ENCODE assay signal across 20 cellular contexts in genomic region chr1:8357329-8358101, GRCh38. TPM values are rescaled to one million over a fixed set of nuclear protein-coding genes. Genes with fewer than 3 reads are reported as not detected.
DNase-seq lines count a peak whose midpoint lies in the region; ATAC-seq and TF ChIP-seq lines count a peak whose summit lies in the region.
"Had no signal": no experiment of that assay in that cellular context is flagged by ENCODE, and none has a peak within 500 bp of the region (broad histone marks: within the 10 kb centered on the region; RNA-seq: fewer than 3 reads in every experiment).

No MANE protein-coding gene starts in this region.

- BruUV-seq in A673 (replicated peaks; lab: Mats Ljungman, UMichigan) (no TSS peak), PC-3 (replicated peaks; lab: Mats Ljungman, UMichigan) (no TSS peak)

- H3K9me2 ChIP-seq in PC-3 (replicated peaks; ENCODE audit: low read length) = no peaks in the 10 kb centered on the region

- peak overlapping the region; percentile 28 for H3K27ac ChIP-seq in A673 (ENCODE audit: low read depth, low read length, poor library complexity, severe bottlenecking)
- H3K27ac ChIP-seq in esophagus muscularis mucosa (replicated peaks in 1 of 4) = peak overlapping the region; percentile 62 to 93 (median 68)
- no peak overlapping the region for H3K27ac ChIP-seq in PC-3 (ENCODE audit: low read length)
- H3K27ac ChIP-seq in aorta (ENCODE audit: low read depth in 1 of 2, low read length in 2 of 2) = no peak overlapping the region
- H3K27ac ChIP-seq in foreskin keratinocyte = no peak overlapping the region
- H3K27ac ChIP-seq: brain microvascular endothelial cell, parathyroid adenoma had no signal

- no peaks in the 10 kb centered on the region for H3K9me3 Mint-ChIP-seq in progenitor cell of endocrine pancreas (ENCODE audit: low read depth)
- H3K9me3 Mint-ChIP-seq: activated B cell treated with CpG ODN at 0.5 μM for 24 hours had no signal

- H3K36me3 Mint-ChIP-seq in T-helper 17 cell (ENCODE audit: low read depth) (peaks cover 3% of the 10 kb centered on the region), progenitor cell of endocrine pancreas (ENCODE audit: insufficient read depth) (peaks cover 29% of the 10 kb centered on the region)

- intact Hi-C loops in A673 (cut with micrococcal nuclease; ENCODE audit: unreplicated experiment) = loop anchor here (10.0 kb wide), 1 partner anchor 497 kb away; no protein-coding TSS in a partner anchor
- intact Hi-C loops in esophagus muscularis mucosa (cut with DNase I) = no loop called here
- intact Hi-C loops in PC-3 (cut with micrococcal nuclease) = no loop called here
- intact Hi-C loops in aorta (cut with DNase I) = no loop called here

- H3K4me2 ChIP-seq in PC-3 (ENCODE audit: low read length) = no peak overlapping the region

- no peak overlapping the region for H2AFZ ChIP-seq in PC-3 (ENCODE audit: low read length)
- H2AFZ ChIP-seq: parathyroid adenoma had no signal

- H3K27me3 Mint-ChIP-seq in T-helper 17 cell (no peaks in the 10 kb centered on the region), progenitor cell of endocrine pancreas (no peaks in the 10 kb centered on the region)
- H3K27me3 Mint-ChIP-seq: activated B cell treated with CpG ODN at 0.5 μM for 24 hours; CD8-positive, alpha-beta memory T cell had no signal

- no peak for TF ChIP-seq EP300 in esophagus muscularis mucosa (IDR thresholded peaks at IDR 0.05)

- peaks cover 91% of the 10 kb centered on the region for H3K36me3 ChIP-seq in A673 (ENCODE audit: insufficient read depth, low read length, poor library complexity, severe bottlenecking)
- peaks cover 78 to 96% (median 94%) of the 10 kb centered on the region in 4 donors for H3K36me3 ChIP-seq in esophagus muscularis mucosa
- H3K36me3 ChIP-seq in PC-3 (ENCODE audit: low read depth, low read length) = peaks cover 12% of the 10 kb centered on the region
- peaks cover 33% of the 10 kb centered on the region for H3K36me3 ChIP-seq in HAP-1 (replicated peaks)
- H3K36me3 ChIP-seq in aorta (ENCODE audit: control insufficient read depth in 1 of 2, insufficient read depth in 2 of 2, low read length in 1 of 2) = peaks cover 0 to 22% of the 10 kb centered on the region in 2 donors

- no peak for TF ChIP-seq POLR2A in esophagus muscularis mucosa (IDR thresholded peaks at IDR 0.05; ENCODE audit: low read depth)

- in situ Hi-C loops in HAP-1 (cut with MboI; ENCODE audit: low sequenced_read_pairs) = no loop called here

- H3K9me3 ChIP-seq in A673 (ENCODE audit: low read depth, low read length, poor library complexity, severe bottlenecking) (no peaks in the 10 kb centered on the region), T-helper 17 cell (ENCODE audit: control insufficient read depth, low read length, poor library complexity, severe bottlenecking) (no peaks in the 10 kb centered on the region), esophagus muscularis mucosa (no peaks in the 10 kb centered on the region), PC-3 (ENCODE audit: low read length) (no peaks in the 10 kb centered on the region), HAP-1 (no peaks in the 10 kb centered on the region), aorta (ENCODE audit: control insufficient read depth, low read length) (no peaks in the 10 kb centered on the region)
- H3K9me3 ChIP-seq: Peyer's patch had no signal

- no peak for ATAC-seq in T-helper 17 cell
- no peak for ATAC-seq in PC-3
- ATAC-seq in aorta (ENCODE audit: low FRiP score) = no peak
- no peak for ATAC-seq in foreskin keratinocyte
- ATAC-seq: left colon had no signal

- WGBS in esophagus muscularis mucosa = 57% methylated on average over 6 of the region's 14 CpGs
- WGBS in aorta, 2 donors = 65 to 68% methylated on average over 14 of the region's 14 CpGs

- no peaks in the 10 kb centered on the region for H4K20me1 ChIP-seq in PC-3 (ENCODE audit: low read length)

- CTCF ChIA-PET in A673 (lab: Charles Lee) = no interaction called here
- CTCF ChIA-PET in PC-3 (lab: Charles Lee) = no interaction called here

- no peak overlapping the region for H3K4me3 ChIP-seq in A673 (ENCODE audit: low read depth, low read length, poor library complexity, severe bottlenecking)
- no peak overlapping the region for H3K4me3 ChIP-seq in esophagus muscularis mucosa
- H3K4me3 ChIP-seq in PC-3 (ENCODE audit: low read length) = no peak overlapping the region
- no peak overlapping the region for H3K4me3 ChIP-seq in HAP-1
- no peak overlapping the region for H3K4me3 ChIP-seq in aorta (ENCODE audit: low read length in 2 of 2)
- H3K4me3 ChIP-seq: Peyer's patch had no signal

- H3K27me3 ChIP-seq in A673 (replicated peaks; ENCODE audit: insufficient read depth, low read depth, low read length, poor library complexity) = no peaks in the 10 kb centered on the region
- H3K27me3 ChIP-seq in esophagus muscularis mucosa = no peaks in the 10 kb centered on the region
- H3K27me3 ChIP-seq in PC-3 (ENCODE audit: low read length) = no peaks in the 10 kb centered on the region
- no peaks in the 10 kb centered on the region for H3K27me3 ChIP-seq in HAP-1 (ENCODE audit: low read depth)
- H3K27me3 ChIP-seq in aorta (ENCODE audit: control insufficient read depth in 1 of 2, insufficient read depth in 2 of 2, low read length in 1 of 2) = no peaks in the 10 kb centered on the region
- H3K27me3 ChIP-seq in foreskin keratinocyte = no peaks in the 10 kb centered on the region
- H3K27me3 ChIP-seq: brain microvascular endothelial cell, Peyer's patch had no signal

- peaks cover 8% of the 10 kb centered on the region for H3K4me1 Mint-ChIP-seq in T-helper 17 cell
- H3K4me1 Mint-ChIP-seq in progenitor cell of endocrine pancreas (ENCODE audit: low read depth) = peaks cover 8% of the 10 kb centered on the region
- H3K4me1 Mint-ChIP-seq: activated B cell treated with CpG ODN at 0.5 μM for 24 hours; CD8-positive, alpha-beta memory T cell had no signal

- H3K27ac Mint-ChIP-seq in T-helper 17 cell (peak overlapping the region; percentile 67), progenitor cell of endocrine pancreas (peak overlapping the region; percentile 77)

- H3K79me2 ChIP-seq in PC-3 (ENCODE audit: low read length) = no peaks in the 10 kb centered on the region
- H3K79me2 ChIP-seq: parathyroid adenoma had no signal

- peaks cover 3% of the 10 kb centered on the region for H3K4me1 ChIP-seq in A673 (ENCODE audit: insufficient read depth, low read length, poor library complexity, severe bottlenecking)
- H3K4me1 ChIP-seq in esophagus muscularis mucosa = peaks cover 48 to 93% (median 76%) of the 10 kb centered on the region in 4 donors
- no peaks in the 10 kb centered on the region for H3K4me1 ChIP-seq in PC-3 (ENCODE audit: insufficient read depth, low read length)
- H3K4me1 ChIP-seq in HAP-1 = no peaks in the 10 kb centered on the region
- H3K4me1 ChIP-seq in aorta (ENCODE audit: control insufficient read depth in 1 of 2, insufficient read depth in 2 of 2, low read length in 2 of 2) = no peaks in the 10 kb centered on the region
- peaks cover under 1% of the 10 kb centered on the region for H3K4me1 ChIP-seq in foreskin keratinocyte
- H3K4me1 ChIP-seq: parathyroid adenoma had no signal

- POLR2A ChIA-PET in A673 (lab: Charles Lee; ENCODE audit: low non-redundant PET) (no interaction called here), PC-3 (lab: Charles Lee; ENCODE audit: unreplicated experiment) (no interaction called here)

- H3K4me3 Mint-ChIP-seq in T-helper 17 cell (no peak overlapping the region), progenitor cell of endocrine pancreas (ENCODE audit: low read depth) (no peak overlapping the region)
- H3K4me3 Mint-ChIP-seq: activated B cell treated with CpG ODN at 0.5 μM for 24 hours; CD8-positive, alpha-beta memory T cell had no signal

- TF ChIP-seq CTCF in A673 (conservative IDR thresholded peaks at IDR 0.05; ENCODE audit: low read depth, low read length) (no peak), esophagus muscularis mucosa (IDR thresholded peaks at IDR 0.05) (no peak), progenitor cell of endocrine pancreas (IDR thresholded peaks at IDR 0.05; ENCODE audit: unreplicated experiment) (no peak), PC-3 (conservative IDR thresholded peaks at IDR 0.05; ENCODE audit: low read depth, low read length) (no peak), foreskin keratinocyte (conservative IDR thresholded peaks at IDR 0.05) (no peak)

- no peaks in the 10 kb centered on the region for H3F3A ChIP-seq in PC-3 (ENCODE audit: low read length, unreplicated experiment)

- no peak for DNase-seq in A673 (ENCODE audit: low spot score)
- no peak for DNase-seq in T-helper 17 cell
- no peak for DNase-seq in esophagus muscularis mucosa (ENCODE audit: extremely low spot score)
- no peak for DNase-seq in progenitor cell of endocrine pancreas (ENCODE audit: low spot score, unreplicated experiment)
- DNase-seq in PC-3 = no peak
- DNase-seq in HAP-1 (ENCODE audit: low spot score in 2 of 2) = no peak
- DNase-seq in aorta = no peak
- no peak for DNase-seq in foreskin keratinocyte
- DNase-seq: activated B cell treated with CpG ODN at 0.5 μM for 24 hours; brain microvascular endothelial cell; CD8-positive, alpha-beta memory T cell; effector CD4-positive, alpha-beta T cell; NCI-H1092; NCI-H82; Peyer's patch; stimulated activated CD4-positive, alpha-beta T cell treated with anti-CD3 and anti-CD28 coated beads, Interleukin-12 subunit alpha, Interleukin-12 subunit beta, amount 100 ng/mL, for 4 hours; stimulated activated naive CD4-positive, alpha-beta T cell treated with Interleukin-2 at 50 U/mL for 16 hours; SW 1271 had no signal

- no peak overlapping the region for H3K9ac ChIP-seq in PC-3 (ENCODE audit: low read length)
- H3K9ac ChIP-seq: parathyroid adenoma had no signal

RNA-seq across cellular contexts. Expression of gene SLC45A1, which starts 39.6 kb away (rescaled TPM):
- total RNA-seq in A673 (2021) (0.52 and 0.82 TPM in 2 replicates), T-helper 17 cell (under 1 TPM; 0.65 to 0.70 TPM), esophagus muscularis mucosa (10 to 100 TPM in 2 of 4 donors, 1 to 10 TPM in 2; 6.8 to 17.5 (median 10.7) TPM), progenitor cell of endocrine pancreas (0.60 and 0.86 TPM in 2 replicates), PC-3 (2014; rRNA removed) (0.62 and 0.75 TPM in 2 replicates), aorta (1 to 10 TPM; 5.4 to 8.7 TPM), foreskin keratinocyte (0.42 and 0.61 TPM in 2 replicates)
- polyA plus RNA-seq in aorta (1 to 10 TPM; 4.4 to 8.1 TPM), foreskin keratinocyte (0.40 and 0.58 TPM in 2 replicates)

Comparison
In these comparisons a context has a peak if more than half of its experiments do, and no peak if none do; other contexts are left out.
1. H3K27ac ChIP-seq: peak in A673 (single experiment) and esophagus muscularis mucosa (4 of 4); none in PC-3 (single experiment), aorta (0 of 2) and foreskin keratinocyte (single experiment).